In genomic region chr5:39177629-39177959, GRCh38 we compare ENCODE assay signal across 1 cellular context.
A peak's percentile ranks its signal among the peaks of the same experiment; 100 is the strongest.
TF ChIP-seq lines count a peak whose summit lies in the region.

No MANE protein-coding gene starts in this region.

TF ChIP-seq in K562, 482 proteins besides CTCF, POLR2A, EP300 and RAD21 (continued from another document and continues in another):
- TF ChIP-seq, protein P1, sequence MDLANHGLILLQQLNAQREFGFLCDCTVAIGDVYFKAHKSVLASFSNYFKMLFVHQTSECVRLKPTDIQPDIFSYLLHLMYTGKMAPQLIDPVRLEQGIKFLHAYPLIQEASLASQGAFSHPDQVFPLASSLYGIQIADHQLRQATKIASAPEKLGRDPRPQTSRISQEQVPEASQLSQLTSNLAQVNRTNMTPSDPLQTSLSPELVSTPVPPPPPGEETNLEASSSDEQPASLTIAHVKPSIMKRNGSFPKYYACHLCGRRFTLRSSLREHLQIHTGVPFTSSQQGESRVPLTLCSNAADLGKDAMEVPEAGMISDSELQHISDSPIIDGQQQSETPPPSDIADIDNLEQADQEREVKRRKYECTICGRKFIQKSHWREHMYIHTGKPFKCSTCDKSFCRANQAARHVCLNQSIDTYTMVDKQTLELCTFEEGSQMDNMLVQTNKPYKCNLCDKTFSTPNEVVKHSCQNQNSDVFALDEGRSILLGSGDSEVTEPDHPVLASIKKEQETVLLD (IDR thresholded peaks at IDR 0.05): no peak
- TF ChIP-seq ZFP30 (CRISPR knock-in tag; IDR thresholded peaks at IDR 0.05; ENCODE audit: borderline replicate concordance) (no peak), C11orf30 (IDR thresholded peaks at IDR 0.05; ENCODE audit: low read depth) (no peak), IRF2 (CRISPR knock-in tag; IDR thresholded peaks at IDR 0.05) (no peak), ZNF184 (CRISPR knock-in tag; IDR thresholded peaks at IDR 0.05) (no peak), ZNF263 (CRISPR knock-in tag; IDR thresholded peaks at IDR 0.05; ENCODE audit: borderline replicate concordance) (no peak), CEBPB (tag; IDR thresholded peaks at IDR 0.05) (no peak; the same call in 1 of the 2 replicates), CBFA2T3 (IDR thresholded peaks at IDR 0.05) (peak; percentile 60), YBX1 (IDR thresholded peaks at IDR 0.05) (no peak), FOXA1 (IDR thresholded peaks at IDR 0.05; ENCODE audit: borderline replicate concordance) (no peak), PREB (CRISPR knock-in tag; IDR thresholded peaks at IDR 0.05) (no peak), HDAC1 (IDR thresholded peaks at IDR 0.05) (peak in 1 of 2 experiments; percentile 39; a peak in 1 of 4 replicates), ARHGAP35 (IDR thresholded peaks at IDR 0.05; ENCODE audit: partially characterized antibody) (no peak), U2AF2 (optimal IDR thresholded peaks at IDR 0.05; ENCODE audit: low read depth, low read length) (no peak), ZNF408 (CRISPR knock-in tag; IDR thresholded peaks at IDR 0.05; ENCODE audit: low read depth) (no peak), RERE (CRISPR knock-in tag; IDR thresholded peaks at IDR 0.05; ENCODE audit: borderline replicate concordance) (no peak), ZNF445 (CRISPR knock-in tag; IDR thresholded peaks at IDR 0.05; ENCODE audit: low read depth) (no peak), ZNF584 (CRISPR knock-in tag; IDR thresholded peaks at IDR 0.05; ENCODE audit: low read depth) (0 out of 2 replicates have a peak, but pooled peaks have one; percentile 53), SMARCE1 (IDR thresholded peaks at IDR 0.05) (no peak), TAL1 (IDR thresholded peaks at IDR 0.05) (0 out of 2 replicates have a peak, but pooled peaks have one; percentile 44), MAFG (tag; conservative IDR thresholded peaks at IDR 0.05) (no peak), HSF4 (CRISPR knock-in tag; IDR thresholded peaks at IDR 0.05; ENCODE audit: borderline replicate concordance) (no peak), SPI1 (IDR thresholded peaks at IDR 0.05; ENCODE audit: borderline replicate concordance, low read depth, low read length) (peak; percentile 90), NRF1 (conservative IDR thresholded peaks at IDR 0.05 in 1 of 2, IDR thresholded peaks at IDR 0.05 in 1 of 2) (no peak), SNIP1 (IDR thresholded peaks at IDR 0.05; ENCODE audit: low read depth) (no peak), KDM5B (IDR thresholded peaks at IDR 0.05; ENCODE audit: insufficient replicate concordance, low read depth, low read length) (no peak), HOXB6 (CRISPR knock-in tag; IDR thresholded peaks at IDR 0.05; ENCODE audit: borderline replicate concordance) (no peak), HDAC6 (IDR thresholded peaks at IDR 0.05; ENCODE audit: low read depth, low read length) (no peak), FOXP1 (CRISPR knock-in tag; IDR thresholded peaks at IDR 0.05) (no peak), GATA2 (CRISPR knock-in tag; IDR thresholded peaks at IDR 0.05) (0 out of 2 replicates have a peak, but pooled peaks have one; percentile 22), CREBBP (IDR thresholded peaks at IDR 0.05; ENCODE audit: low read depth, low read length) (no peak), XRCC3 (IDR thresholded peaks at IDR 0.05) (no peak), EP400 (IDR thresholded peaks at IDR 0.05) (no peak), E2F3 (CRISPR knock-in tag; IDR thresholded peaks at IDR 0.05) (no peak), CBFA2T2 (conservative IDR thresholded peaks at IDR 0.05) (no peak), ZNF436 (CRISPR knock-in tag; IDR thresholded peaks at IDR 0.05) (no peak), FOXK2 (conservative IDR thresholded peaks at IDR 0.05 in 1 of 2, IDR thresholded peaks at IDR 0.05 in 1 of 2; ENCODE audit: low read depth in 2 of 2) (peak; percentile 64 to 66; a peak in 2 of 4 replicates), NFE2 (IDR thresholded peaks at IDR 0.05; ENCODE audit: low read depth) (no peak), WHSC1 (IDR thresholded peaks at IDR 0.05; ENCODE audit: low read length) (no peak), ETV6 (IDR thresholded peaks at IDR 0.05; ENCODE audit: borderline replicate concordance in 1 of 2, low read depth in 2 of 2, low read length in 1 of 2) (no peak), ETV6 (CRISPR knock-in tag; IDR thresholded peaks at IDR 0.05; ENCODE audit: borderline replicate concordance) (no peak)
- TF ChIP-seq, protein P2, sequence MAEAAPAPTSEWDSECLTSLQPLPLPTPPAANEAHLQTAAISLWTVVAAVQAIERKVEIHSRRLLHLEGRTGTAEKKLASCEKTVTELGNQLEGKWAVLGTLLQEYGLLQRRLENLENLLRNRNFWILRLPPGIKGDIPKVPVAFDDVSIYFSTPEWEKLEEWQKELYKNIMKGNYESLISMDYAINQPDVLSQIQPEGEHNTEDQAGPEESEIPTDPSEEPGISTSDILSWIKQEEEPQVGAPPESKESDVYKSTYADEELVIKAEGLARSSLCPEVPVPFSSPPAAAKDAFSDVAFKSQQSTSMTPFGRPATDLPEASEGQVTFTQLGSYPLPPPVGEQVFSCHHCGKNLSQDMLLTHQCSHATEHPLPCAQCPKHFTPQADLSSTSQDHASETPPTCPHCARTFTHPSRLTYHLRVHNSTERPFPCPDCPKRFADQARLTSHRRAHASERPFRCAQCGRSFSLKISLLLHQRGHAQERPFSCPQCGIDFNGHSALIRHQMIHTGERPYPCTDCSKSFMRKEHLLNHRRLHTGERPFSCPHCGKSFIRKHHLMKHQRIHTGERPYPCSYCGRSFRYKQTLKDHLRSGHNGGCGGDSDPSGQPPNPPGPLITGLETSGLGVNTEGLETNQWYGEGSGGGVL (CRISPR knock-in tag; IDR thresholded peaks at IDR 0.05): no peak
- TF ChIP-seq, protein P3, sequence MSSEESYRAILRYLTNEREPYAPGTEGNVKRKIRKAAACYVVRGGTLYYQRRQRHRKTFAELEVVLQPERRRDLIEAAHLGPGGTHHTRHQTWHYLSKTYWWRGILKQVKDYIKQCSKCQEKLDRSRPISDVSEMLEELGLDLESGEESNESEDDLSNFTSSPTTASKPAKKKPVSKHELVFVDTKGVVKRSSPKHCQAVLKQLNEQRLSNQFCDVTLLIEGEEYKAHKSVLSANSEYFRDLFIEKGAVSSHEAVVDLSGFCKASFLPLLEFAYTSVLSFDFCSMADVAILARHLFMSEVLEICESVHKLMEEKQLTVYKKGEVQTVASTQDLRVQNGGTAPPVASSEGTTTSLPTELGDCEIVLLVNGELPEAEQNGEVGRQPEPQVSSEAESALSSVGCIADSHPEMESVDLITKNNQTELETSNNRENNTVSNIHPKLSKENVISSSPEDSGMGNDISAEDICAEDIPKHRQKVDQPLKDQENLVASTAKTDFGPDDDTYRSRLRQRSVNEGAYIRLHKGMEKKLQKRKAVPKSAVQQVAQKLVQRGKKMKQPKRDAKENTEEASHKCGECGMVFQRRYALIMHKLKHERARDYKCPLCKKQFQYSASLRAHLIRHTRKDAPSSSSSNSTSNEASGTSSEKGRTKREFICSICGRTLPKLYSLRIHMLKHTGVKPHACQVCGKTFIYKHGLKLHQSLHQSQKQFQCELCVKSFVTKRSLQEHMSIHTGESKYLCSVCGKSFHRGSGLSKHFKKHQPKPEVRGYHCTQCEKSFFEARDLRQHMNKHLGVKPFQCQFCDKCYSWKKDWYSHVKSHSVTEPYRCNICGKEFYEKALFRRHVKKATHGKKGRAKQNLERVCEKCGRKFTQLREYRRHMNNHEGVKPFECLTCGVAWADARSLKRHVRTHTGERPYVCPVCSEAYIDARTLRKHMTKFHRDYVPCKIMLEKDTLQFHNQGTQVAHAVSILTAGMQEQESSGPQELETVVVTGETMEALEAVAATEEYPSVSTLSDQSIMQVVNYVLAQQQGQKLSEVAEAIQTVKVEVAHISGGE (CRISPR knock-in tag; IDR thresholded peaks at IDR 0.05): no peak
- TF ChIP-seq, protein P4, sequence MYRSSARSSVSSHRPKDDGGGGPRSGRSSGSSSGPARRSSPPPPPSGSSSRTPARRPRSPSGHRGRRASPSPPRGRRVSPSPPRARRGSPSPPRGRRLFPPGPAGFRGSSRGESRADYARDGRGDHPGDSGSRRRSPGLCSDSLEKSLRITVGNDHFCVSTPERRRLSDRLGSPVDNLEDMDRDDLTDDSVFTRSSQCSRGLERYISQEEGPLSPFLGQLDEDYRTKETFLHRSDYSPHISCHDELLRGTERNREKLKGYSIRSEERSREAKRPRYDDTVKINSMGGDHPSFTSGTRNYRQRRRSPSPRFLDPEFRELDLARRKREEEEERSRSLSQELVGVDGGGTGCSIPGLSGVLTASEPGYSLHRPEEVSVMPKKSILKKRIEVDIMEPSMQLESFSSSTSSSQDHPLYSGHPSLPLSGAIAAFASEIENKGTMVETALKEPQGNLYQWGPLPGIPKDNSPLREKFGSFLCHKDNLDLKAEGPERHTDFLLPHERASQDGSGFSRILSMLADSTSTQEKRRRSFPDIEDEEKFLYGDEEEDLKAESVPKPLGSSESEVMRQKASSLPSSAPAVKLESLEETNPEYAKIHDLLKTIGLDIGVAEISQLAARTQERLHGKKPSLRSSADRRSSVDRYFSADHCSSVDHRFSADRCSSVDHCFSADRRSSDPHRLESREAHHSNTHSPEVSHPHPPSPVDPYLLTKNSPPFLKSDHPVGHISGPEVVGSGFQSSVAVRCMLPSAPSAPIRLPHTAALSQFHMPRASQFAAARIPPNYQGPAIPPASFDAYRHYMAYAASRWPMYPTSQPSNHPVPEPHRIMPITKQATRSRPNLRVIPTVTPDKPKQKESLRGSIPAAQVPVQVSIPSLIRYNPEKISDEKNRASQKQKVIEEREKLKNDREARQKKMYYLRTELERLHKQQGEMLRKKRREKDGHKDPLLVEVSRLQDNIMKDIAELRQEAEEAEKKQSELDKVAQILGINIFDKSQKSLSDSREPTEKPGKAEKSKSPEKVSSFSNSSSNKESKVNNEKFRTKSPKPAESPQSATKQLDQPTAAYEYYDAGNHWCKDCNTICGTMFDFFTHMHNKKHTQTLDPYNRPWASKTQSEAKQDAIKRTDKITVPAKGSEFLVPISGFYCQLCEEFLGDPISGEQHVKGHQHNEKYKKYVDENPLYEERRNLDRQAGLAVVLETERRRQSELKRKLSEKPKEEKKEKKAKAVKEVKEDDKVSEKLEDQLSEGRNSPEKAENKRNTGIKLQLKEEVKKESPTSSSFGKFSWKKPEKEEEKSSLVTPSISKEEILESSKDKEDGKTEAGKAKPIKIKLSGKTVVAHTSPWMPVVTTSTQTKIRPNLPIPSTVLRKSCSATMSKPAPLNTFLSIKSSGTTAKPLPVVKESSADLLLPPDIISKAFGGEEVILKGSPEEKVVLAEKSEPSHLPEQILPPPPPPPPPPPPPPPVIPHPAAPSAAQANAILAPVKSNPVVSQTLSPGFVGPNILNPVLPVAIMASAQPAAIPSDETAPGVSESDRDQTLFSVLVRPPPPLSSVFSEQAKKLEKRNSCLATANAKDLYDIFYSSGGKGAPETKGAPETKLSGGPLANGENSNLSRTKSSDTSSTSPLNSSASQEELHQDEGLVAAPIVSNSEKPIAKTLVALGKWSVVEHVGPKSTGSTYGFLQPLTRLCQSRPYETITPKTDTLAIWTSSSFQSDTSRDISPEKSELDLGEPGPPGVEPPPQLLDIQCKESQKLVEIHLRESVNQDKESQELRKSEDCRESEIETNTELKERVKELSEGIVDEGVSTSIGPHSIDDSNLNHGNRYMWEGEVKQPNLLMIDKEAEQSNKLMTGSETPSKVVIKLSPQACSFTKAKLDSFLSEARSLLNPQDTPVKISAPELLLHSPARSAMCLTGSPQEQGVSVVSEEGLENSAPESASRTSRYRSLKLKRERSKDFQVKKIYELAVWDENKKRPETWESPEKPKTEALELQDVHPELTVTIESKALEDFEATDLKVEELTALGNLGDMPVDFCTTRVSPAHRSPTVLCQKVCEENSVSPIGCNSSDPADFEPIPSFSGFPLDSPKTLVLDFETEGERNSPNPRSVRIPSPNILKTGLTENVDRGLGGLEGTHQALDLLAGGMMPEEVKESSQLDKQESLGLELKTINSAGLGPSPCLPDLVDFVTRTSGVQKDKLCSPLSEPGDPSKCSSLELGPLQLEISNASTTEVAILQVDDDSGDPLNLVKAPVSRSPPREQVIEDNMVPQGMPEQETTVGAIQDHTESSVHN (IDR thresholded peaks at IDR 0.05; ENCODE audit: borderline replicate concordance in 1 of 2, low read depth in 1 of 2): no peak
